1 cellular context compared by ENCODE assay signal in the genomic region with DNA sequence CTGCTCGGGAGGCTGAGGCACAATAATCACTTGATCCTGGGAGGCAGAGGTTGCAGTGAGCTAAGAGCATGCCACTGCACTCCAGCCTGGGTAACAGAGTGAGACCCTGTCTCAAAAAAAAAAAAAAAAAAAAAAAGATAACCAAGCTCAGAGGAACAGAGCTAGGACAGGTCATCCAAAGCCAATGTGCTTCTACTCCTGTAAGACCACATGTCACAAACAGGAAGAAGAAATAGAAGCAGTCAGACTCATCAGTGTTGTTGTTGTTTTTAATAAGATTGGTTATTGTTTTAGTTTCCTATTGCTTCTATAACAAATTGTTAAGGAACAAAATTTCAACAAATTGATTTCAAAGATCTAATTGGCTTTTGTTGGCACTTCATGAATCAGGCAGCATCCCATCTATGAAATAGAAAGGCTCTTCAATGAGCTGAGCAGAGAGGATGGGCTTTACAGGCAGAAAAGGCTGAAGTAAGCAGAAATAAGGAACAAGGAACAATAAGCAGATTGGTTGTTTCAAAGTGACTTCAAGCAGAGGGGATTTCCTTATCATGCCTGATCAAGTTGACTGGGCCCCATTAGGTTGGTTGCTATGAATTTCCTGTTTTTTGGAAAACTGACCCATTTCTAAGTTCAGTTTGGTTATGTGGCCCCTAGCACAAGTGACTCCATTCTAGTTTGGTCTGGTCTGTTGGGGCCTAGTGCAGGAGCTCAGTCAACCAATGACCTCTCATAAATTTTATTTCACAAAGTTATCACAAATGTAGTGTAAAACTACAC.
TF ChIP-seq lines count a peak whose summit lies in the region.

No MANE protein-coding gene starts in this region.

TF ChIP-seq in GM12878, 131 proteins besides CTCF, POLR2A, EP300 and RAD21 (continued from another document):
- TF ChIP-seq, protein P1, sequence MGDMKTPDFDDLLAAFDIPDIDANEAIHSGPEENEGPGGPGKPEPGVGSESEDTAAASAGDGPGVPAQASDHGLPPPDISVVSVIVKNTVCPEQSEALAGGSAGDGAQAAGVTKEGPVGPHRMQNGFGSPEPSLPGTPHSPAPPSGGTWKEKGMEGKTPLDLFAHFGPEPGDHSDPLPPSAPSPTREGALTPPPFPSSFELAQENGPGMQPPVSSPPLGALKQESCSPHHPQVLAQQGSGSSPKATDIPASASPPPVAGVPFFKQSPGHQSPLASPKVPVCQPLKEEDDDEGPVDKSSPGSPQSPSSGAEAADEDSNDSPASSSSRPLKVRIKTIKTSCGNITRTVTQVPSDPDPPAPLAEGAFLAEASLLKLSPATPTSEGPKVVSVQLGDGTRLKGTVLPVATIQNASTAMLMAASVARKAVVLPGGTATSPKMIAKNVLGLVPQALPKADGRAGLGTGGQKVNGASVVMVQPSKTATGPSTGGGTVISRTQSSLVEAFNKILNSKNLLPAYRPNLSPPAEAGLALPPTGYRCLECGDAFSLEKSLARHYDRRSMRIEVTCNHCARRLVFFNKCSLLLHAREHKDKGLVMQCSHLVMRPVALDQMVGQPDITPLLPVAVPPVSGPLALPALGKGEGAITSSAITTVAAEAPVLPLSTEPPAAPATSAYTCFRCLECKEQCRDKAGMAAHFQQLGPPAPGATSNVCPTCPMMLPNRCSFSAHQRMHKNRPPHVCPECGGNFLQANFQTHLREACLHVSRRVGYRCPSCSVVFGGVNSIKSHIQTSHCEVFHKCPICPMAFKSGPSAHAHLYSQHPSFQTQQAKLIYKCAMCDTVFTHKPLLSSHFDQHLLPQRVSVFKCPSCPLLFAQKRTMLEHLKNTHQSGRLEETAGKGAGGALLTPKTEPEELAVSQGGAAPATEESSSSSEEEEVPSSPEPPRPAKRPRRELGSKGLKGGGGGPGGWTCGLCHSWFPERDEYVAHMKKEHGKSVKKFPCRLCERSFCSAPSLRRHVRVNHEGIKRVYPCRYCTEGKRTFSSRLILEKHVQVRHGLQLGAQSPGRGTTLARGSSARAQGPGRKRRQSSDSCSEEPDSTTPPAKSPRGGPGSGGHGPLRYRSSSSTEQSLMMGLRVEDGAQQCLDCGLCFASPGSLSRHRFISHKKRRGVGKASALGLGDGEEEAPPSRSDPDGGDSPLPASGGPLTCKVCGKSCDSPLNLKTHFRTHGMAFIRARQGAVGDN (IDR thresholded peaks at IDR 0.05): peak; percentile 77; the same call in 1 of the 2 replicates
